11 cellular contexts compared by ENCODE assay signal in the genomic region with DNA sequence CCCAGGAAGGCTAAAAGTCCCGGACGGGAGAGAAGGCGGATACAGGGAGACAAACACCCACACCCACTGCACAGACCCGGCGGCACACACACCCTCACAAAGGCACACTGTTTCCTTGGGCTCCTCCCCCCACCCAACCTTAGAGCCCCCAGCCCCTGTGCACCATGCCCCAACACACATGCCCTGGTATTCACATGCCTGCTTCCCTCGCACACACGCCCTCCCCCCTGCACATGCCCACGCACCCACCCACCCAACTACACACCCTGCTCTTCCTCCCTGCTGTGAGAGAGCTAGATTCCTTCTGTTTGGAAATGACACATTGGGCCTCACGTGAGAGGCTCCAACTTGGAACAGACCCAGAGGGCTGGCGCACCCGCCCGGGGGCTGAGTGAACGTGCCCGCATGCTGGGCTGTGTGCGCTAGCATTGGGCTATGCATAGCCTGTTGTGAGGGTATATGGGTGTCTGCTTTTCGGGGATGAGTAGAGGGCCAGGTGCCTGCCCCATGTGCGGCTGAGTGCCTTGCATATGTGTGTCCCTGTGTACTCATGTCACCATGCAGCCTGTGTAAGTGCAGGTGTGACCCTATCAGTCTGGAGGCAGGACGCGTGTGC. TPM values are rescaled to one million over a fixed set of nuclear protein-coding genes. Genes with fewer than 3 reads are reported as not detected.
DNase-seq lines count a peak whose midpoint lies in the region; ATAC-seq and TF ChIP-seq lines count a peak whose summit lies in the region.
"Had no signal": no experiment of that assay in that cellular context is flagged by ENCODE, and none has a peak within 500 bp of the region (broad histone marks: within the 10 kb centered on the region; RNA-seq: fewer than 3 reads in every experiment).

No MANE protein-coding gene starts in this region.

- H3K27ac ChIP-seq in A673 (ENCODE audit: low read depth, low read length, poor library complexity, severe bottlenecking) (no peak overlapping the region), HEK293 (ENCODE audit: extremely low read depth, low read depth, low read length) (no peak overlapping the region)

- CTCF ChIA-PET in A673 (lab: Charles Lee) = interaction anchor here (0.6 to 2.6 kb wide), 5 partner anchors 13 to 442 kb away, joined by 4 to 12 read pairs (median 7); no protein-coding TSS in a partner anchor
- CTCF ChIA-PET in HEK293 (lab: Yijun Ruan, JAX) = interaction anchor here (0.9 to 1.7 kb wide), 7 partner anchors 10 to 99 kb away, joined by 3 to 10 read pairs (median 6); no protein-coding TSS in a partner anchor

- H3K9me3 ChIP-seq in A673 (ENCODE audit: low read depth, low read length, poor library complexity, severe bottlenecking) (no peaks in the 10 kb centered on the region), HEK293 (ENCODE audit: control insufficient read depth, insufficient read depth, low read depth, low read length) (no peaks in the 10 kb centered on the region)

- no peak overlapping the region for H3K27ac Mint-ChIP-seq in mesothelial cell of epicardium
- H3K27ac Mint-ChIP-seq: activated T-helper 2 cell treated with anti-CD3 and anti-CD28 coated beads, Interferon-gamma antibody, Interleukin-2, Interleukin-4, amounts not matched to agents 10 μg/mL and 5 μg/mL and 100 μg/mL, durations not matched to agents 14 hours and 24 hours and 36 hours had no signal

- peaks cover 42% of the 10 kb centered on the region for H3K4me1 Mint-ChIP-seq in mesothelial cell of epicardium

- no peaks in the 10 kb centered on the region for H3K9me3 Mint-ChIP-seq in mesothelial cell of epicardium
- H3K9me3 Mint-ChIP-seq: activated T-helper 2 cell treated with anti-CD3 and anti-CD28 coated beads, Interferon-gamma antibody, Interleukin-2, Interleukin-4, amounts not matched to agents 10 μg/mL and 5 μg/mL and 100 μg/mL, durations not matched to agents 14 hours and 24 hours and 36 hours had no signal

- H3K4me1 ChIP-seq in A673 (ENCODE audit: insufficient read depth, low read length, poor library complexity, severe bottlenecking) = peaks cover 25% of the 10 kb centered on the region
- H3K4me1 ChIP-seq in HEK293 (ENCODE audit: control insufficient read depth, insufficient read depth, low read length) = peaks cover 4% of the 10 kb centered on the region; the same call in 1 of the 2 replicates

- TF ChIP-seq CTCF in A673 (conservative IDR thresholded peaks at IDR 0.05; ENCODE audit: low read depth, low read length) = no peak
- no peak for TF ChIP-seq CTCF in HEK293 (tag by site-specific recombination; IDR thresholded peaks at IDR 0.05)
- no peak for TF ChIP-seq CTCF in mesothelial cell of epicardium (IDR thresholded peaks at IDR 0.05; ENCODE audit: unreplicated experiment)

- ATAC-seq in HG03097 (IDR thresholded peaks at IDR 0.05; ENCODE audit: low FRiP score, unreplicated experiment) (no peak), HG03159 (IDR thresholded peaks at IDR 0.05; ENCODE audit: unreplicated experiment) (no peak)

- POLR2A ChIA-PET in A673 (lab: Charles Lee; ENCODE audit: low non-redundant PET) = interaction anchor here (0.6 kb wide), 1 partner anchor 257 kb away, joined by 17 read pairs; a partner anchor contains a TSS
- POLR2A ChIA-PET in HEK293 (lab: Yijun Ruan, JAX) = interaction anchor here (0.6 to 1.6 kb wide), 4 partner anchors 45 to 99 kb away, joined by 3 to 7 read pairs (median 4); no protein-coding TSS in a partner anchor

- no peaks in the 10 kb centered on the region for H3K36me3 Mint-ChIP-seq in mesothelial cell of epicardium

- H3K27me3 Mint-ChIP-seq in mesothelial cell of epicardium (ENCODE audit: low read depth) = peaks cover 46% of the 10 kb centered on the region

- peak; percentile 85 for DNase-seq in A673 (ENCODE audit: low spot score)
- DNase-seq in astrocyte of the hippocampus (ENCODE audit: low read depth, low spot score) = peak; percentile 45
- DNase-seq in mesothelial cell of epicardium (ENCODE audit: low spot score in 2 of 2, unreplicated experiment in 2 of 2) = peak in 1 of 2 experiments; percentile 67
- DNase-seq in HCEC 1CT = no peak
- no peak for DNase-seq in OCI-M2 (lab: John Stamatoyannopoulos, UW; ENCODE audit: unreplicated experiment)
- DNase-seq: DMS153 had no signal

- no TSS peak for BruUV-seq in A673 (replicated peaks; lab: Mats Ljungman, UMichigan)

- H3K4me3 ChIP-seq in A673 (ENCODE audit: low read depth, low read length, poor library complexity, severe bottlenecking) = no peak overlapping the region
- H3K4me3 ChIP-seq in HEK293 (ENCODE audit: low read depth, low read length) = no peak overlapping the region

- intact Hi-C loops in A673 (cut with micrococcal nuclease; ENCODE audit: unreplicated experiment) = no loop called here

- H3K27me3 ChIP-seq in A673 (replicated peaks; ENCODE audit: insufficient read depth, low read depth, low read length, poor library complexity) = no peaks in the 10 kb centered on the region

- peak overlapping the region; percentile 26 for H3K4me3 Mint-ChIP-seq in mesothelial cell of epicardium

- H3K36me3 ChIP-seq in A673 (ENCODE audit: insufficient read depth, low read length, poor library complexity, severe bottlenecking) (no peaks in the 10 kb centered on the region), HEK293 (ENCODE audit: control insufficient read depth in 2 of 2, insufficient read depth in 1 of 2, low read length in 2 of 2) (no peaks in the 10 kb centered on the region)

TF ChIP-seq in HEK293, 187 proteins besides CTCF, POLR2A, EP300 and RAD21 (continues in another document):
- TF ChIP-seq ZIC2 (tag by site-specific recombination; IDR thresholded peaks at IDR 0.05) = peak; percentile 77
- no peak for TF ChIP-seq ZNF239 (tag by site-specific recombination; IDR thresholded peaks at IDR 0.05)
- TF ChIP-seq WT1 (tag by site-specific recombination; IDR thresholded peaks at IDR 0.05) = no peak
- peak; percentile 97 for TF ChIP-seq ZFHX2 (tag by site-specific recombination; conservative IDR thresholded peaks at IDR 0.05)
- no peak for TF ChIP-seq PRDM1 (tag by site-specific recombination; IDR thresholded peaks at IDR 0.05)
- TF ChIP-seq ZNF324 (tag by site-specific recombination; IDR thresholded peaks at IDR 0.05) = no peak
- TF ChIP-seq ZNF214 (tag by site-specific recombination; IDR thresholded peaks at IDR 0.05; ENCODE audit: borderline replicate concordance) = no peak
- TF ChIP-seq, protein P1, sequence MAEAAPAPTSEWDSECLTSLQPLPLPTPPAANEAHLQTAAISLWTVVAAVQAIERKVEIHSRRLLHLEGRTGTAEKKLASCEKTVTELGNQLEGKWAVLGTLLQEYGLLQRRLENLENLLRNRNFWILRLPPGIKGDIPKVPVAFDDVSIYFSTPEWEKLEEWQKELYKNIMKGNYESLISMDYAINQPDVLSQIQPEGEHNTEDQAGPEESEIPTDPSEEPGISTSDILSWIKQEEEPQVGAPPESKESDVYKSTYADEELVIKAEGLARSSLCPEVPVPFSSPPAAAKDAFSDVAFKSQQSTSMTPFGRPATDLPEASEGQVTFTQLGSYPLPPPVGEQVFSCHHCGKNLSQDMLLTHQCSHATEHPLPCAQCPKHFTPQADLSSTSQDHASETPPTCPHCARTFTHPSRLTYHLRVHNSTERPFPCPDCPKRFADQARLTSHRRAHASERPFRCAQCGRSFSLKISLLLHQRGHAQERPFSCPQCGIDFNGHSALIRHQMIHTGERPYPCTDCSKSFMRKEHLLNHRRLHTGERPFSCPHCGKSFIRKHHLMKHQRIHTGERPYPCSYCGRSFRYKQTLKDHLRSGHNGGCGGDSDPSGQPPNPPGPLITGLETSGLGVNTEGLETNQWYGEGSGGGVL (tag by site-specific recombination; IDR thresholded peaks at IDR 0.05) = 0 out of 2 replicates have a peak, but pooled peaks have one; percentile 13
- TF ChIP-seq, protein P2, sequence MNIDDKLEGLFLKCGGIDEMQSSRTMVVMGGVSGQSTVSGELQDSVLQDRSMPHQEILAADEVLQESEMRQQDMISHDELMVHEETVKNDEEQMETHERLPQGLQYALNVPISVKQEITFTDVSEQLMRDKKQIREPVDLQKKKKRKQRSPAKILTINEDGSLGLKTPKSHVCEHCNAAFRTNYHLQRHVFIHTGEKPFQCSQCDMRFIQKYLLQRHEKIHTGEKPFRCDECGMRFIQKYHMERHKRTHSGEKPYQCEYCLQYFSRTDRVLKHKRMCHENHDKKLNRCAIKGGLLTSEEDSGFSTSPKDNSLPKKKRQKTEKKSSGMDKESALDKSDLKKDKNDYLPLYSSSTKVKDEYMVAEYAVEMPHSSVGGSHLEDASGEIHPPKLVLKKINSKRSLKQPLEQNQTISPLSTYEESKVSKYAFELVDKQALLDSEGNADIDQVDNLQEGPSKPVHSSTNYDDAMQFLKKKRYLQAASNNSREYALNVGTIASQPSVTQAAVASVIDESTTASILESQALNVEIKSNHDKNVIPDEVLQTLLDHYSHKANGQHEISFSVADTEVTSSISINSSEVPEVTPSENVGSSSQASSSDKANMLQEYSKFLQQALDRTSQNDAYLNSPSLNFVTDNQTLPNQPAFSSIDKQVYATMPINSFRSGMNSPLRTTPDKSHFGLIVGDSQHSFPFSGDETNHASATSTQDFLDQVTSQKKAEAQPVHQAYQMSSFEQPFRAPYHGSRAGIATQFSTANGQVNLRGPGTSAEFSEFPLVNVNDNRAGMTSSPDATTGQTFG (tag by site-specific recombination; IDR thresholded peaks at IDR 0.05; ENCODE audit: borderline replicate concordance) = no peak
- TF ChIP-seq, protein P3, sequence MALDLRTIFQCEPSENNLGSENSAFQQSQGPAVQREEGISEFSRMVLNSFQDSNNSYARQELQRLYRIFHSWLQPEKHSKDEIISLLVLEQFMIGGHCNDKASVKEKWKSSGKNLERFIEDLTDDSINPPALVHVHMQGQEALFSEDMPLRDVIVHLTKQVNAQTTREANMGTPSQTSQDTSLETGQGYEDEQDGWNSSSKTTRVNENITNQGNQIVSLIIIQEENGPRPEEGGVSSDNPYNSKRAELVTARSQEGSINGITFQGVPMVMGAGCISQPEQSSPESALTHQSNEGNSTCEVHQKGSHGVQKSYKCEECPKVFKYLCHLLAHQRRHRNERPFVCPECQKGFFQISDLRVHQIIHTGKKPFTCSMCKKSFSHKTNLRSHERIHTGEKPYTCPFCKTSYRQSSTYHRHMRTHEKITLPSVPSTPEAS (tag by site-specific recombination; IDR thresholded peaks at IDR 0.05) = peak; percentile 25; the same call in 1 of the 2 replicates

RNA-seq across cellular contexts. Expression of a gene that starts 0.5 kb away (rescaled TPM):
- total RNA-seq in A673 (2021) = 0.17 and 0.41 TPM in 2 replicates
- total RNA-seq in mesothelial cell of epicardium = 0.09 to 0.72 TPM (median 0.11 TPM) in 3 replicates
- total RNA-seq: activated T-helper 2 cell treated with anti-CD3 and anti-CD28 coated beads, Interferon-gamma antibody, Interleukin-2, Interleukin-4, amounts not matched to agents 10 μg/mL and 5 μg/mL and 100 μg/mL, durations not matched to agents 14 hours and 24 hours and 36 hours; endothelial cell of umbilical vein had no signal

RNA-seq across cellular contexts. Expression of a gene that starts 41.0 kb away (rescaled TPM):
- total RNA-seq in A673 (2021) = 480 and 511 TPM in 2 replicates
- 205 to 212 TPM (median 208 TPM) in 3 replicates for total RNA-seq in mesothelial cell of epicardium

Comparison
In these comparisons a context has a peak if more than half of its experiments do, and no peak if none do; other contexts are left out.
1. DNase-seq: peak in A673 (single experiment) and astrocyte of the hippocampus (single experiment); none in HCEC 1CT (single experiment) and OCI-M2 (single experiment).